Comparison of ENCODE assay signal across 1 cellular context in the genomic region with DNA sequence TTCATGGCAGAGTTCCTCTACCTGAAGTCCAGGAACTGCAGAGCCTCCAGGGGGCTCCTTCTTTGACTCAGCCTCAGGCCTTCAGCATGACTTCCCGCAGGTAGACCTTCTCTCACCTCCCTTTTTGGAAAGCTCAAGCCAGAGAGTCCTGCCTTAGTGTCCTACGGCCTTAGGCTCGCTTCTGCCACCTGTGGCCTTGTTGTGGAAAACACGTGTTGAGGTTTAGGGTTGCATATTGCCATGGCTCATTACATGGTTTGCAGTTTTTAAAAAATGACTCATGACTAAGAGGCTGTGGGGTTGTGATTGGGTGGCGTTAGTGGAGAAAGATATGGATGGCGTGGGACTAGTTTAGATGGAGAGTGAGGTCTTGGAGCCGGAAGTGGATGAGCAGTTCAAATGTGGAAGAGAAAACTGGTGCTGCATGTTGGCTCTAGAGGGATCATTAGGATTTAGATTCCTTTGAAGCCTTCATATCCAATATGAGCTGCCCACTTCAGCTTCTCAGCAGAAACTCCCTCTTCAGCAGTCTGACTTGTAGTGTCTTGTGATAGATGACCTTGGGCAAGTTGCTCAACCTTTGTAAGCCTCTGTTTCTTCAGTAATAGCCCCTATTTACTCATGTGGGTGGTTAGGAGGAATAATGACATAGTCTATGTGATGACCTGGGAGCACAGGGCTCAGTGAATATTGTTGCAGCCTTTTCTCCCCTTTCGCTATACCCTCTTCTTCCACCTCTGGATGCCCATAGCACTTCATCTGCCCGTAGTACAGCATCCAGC.
TF ChIP-seq lines count a peak whose summit lies in the region.

No MANE protein-coding gene starts in this region.

TF ChIP-seq in A549, 52 proteins besides CTCF, POLR2A, EP300 and RAD21 (continued from another document):
- TF ChIP-seq, protein P1, sequence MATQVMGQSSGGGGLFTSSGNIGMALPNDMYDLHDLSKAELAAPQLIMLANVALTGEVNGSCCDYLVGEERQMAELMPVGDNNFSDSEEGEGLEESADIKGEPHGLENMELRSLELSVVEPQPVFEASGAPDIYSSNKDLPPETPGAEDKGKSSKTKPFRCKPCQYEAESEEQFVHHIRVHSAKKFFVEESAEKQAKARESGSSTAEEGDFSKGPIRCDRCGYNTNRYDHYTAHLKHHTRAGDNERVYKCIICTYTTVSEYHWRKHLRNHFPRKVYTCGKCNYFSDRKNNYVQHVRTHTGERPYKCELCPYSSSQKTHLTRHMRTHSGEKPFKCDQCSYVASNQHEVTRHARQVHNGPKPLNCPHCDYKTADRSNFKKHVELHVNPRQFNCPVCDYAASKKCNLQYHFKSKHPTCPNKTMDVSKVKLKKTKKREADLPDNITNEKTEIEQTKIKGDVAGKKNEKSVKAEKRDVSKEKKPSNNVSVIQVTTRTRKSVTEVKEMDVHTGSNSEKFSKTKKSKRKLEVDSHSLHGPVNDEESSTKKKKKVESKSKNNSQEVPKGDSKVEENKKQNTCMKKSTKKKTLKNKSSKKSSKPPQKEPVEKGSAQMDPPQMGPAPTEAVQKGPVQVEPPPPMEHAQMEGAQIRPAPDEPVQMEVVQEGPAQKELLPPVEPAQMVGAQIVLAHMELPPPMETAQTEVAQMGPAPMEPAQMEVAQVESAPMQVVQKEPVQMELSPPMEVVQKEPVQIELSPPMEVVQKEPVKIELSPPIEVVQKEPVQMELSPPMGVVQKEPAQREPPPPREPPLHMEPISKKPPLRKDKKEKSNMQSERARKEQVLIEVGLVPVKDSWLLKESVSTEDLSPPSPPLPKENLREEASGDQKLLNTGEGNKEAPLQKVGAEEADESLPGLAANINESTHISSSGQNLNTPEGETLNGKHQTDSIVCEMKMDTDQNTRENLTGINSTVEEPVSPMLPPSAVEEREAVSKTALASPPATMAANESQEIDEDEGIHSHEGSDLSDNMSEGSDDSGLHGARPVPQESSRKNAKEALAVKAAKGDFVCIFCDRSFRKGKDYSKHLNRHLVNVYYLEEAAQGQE (IDR thresholded peaks at IDR 0.05) = no peak
- TF ChIP-seq ZFP36 (IDR thresholded peaks at IDR 0.05; ENCODE audit: borderline replicate concordance, partially characterized antibody) = no peak
- no peak for TF ChIP-seq ZC3H11A (IDR thresholded peaks at IDR 0.05)
- TF ChIP-seq SMC3 (IDR thresholded peaks at IDR 0.05) = peak; percentile 26; the same call in 1 of the 3 replicates
- TF ChIP-seq MAFK (IDR thresholded peaks at IDR 0.05; ENCODE audit: partially characterized antibody) = no peak
- no peak for TF ChIP-seq MAZ (IDR thresholded peaks at IDR 0.05; ENCODE audit: borderline replicate concordance, low read depth, low read length)
